Comparison of ENCODE assay signal across 8 cellular contexts in genomic region chr2:64767670-64768425, GRCh38.
DNase-seq lines count a peak whose midpoint lies in the region; ATAC-seq and TF ChIP-seq lines count a peak whose summit lies in the region.

No MANE protein-coding gene starts in this region.

- in situ Hi-C loops in GM18951 (cut with MboI; ENCODE audit: low sequenced_read_pairs, unreplicated experiment): no loop called here

- DNase-seq in AML-193 (lab: John Stamatoyannopoulos, UW) (peak; percentile 75 to 87), NCI-H2227 (lab: John Stamatoyannopoulos, UW; ENCODE audit: unreplicated experiment) (peak; percentile 91), cerebellar nuclear complex (lab: John Stamatoyannopoulos, UW) (peak; percentile 79 to 89), kidney tubule cell (ENCODE audit: low spot score) (peak; percentile 95)
- peak; percentile 32 to 55 for DNase-seq in stimulated activated CD4-positive, alpha-beta T cell treated with anti-CD3 and anti-CD28 coated beads, Interleukin-1b, Interleukin-23, amount 100 ng/mL, for 1 hour (ENCODE audit: low read depth in 2 of 2)

- peak; percentile 79 for ATAC-seq in HG03159 (IDR thresholded peaks at IDR 0.05; ENCODE audit: unreplicated experiment)
- peak; percentile 80 to 86 for ATAC-seq in activated CD4-positive, CD25-positive, alpha-beta regulatory T cell treated with anti-CD3 and anti-CD28 coated beads, Interleukin-2, amount 50 U/mL, for 24 hours

- peak; percentile 82 for TF ChIP-seq POLR2A in GM18951 (IDR thresholded peaks at IDR 0.05; ENCODE audit: extremely low read depth, insufficient read depth, insufficient read length)

Comparison
In these comparisons a context has a peak if more than half of its experiments do, and no peak if none do; other contexts are left out.
1. Peak in every context shown above with its lines: DNase-seq and ATAC-seq.
2. DNase-seq: peak in every context shown above with its lines; median percentile 95 in kidney tubule cell; 91 in NCI-H2227; 84 in cerebellar nuclear complex; 81 in AML-193; 44 in stimulated activated CD4-positive, alpha-beta T cell treated with anti-CD3 and anti-CD28 coated beads, Interleukin-1b, Interleukin-23, amount 100 ng/mL, for 1 hour.